In genomic region chr19:36115453-36116343, GRCh38 we compare ENCODE assay signal across 1 cellular context.
TF ChIP-seq lines count a peak whose summit lies in the region.

Gene TBCB (plus strand): TSS chr19:36115468. CDS start chr19:36115561, 93 bp downstream.

TF ChIP-seq in GM12878, 131 proteins besides CTCF, POLR2A, EP300 and RAD21 (continued from another document and continues in another):
- TF ChIP-seq CEBPZ (IDR thresholded peaks at IDR 0.05; ENCODE audit: low read depth, low read length) (no peak), SMC3 (IDR thresholded peaks at IDR 0.05; ENCODE audit: borderline replicate concordance, low read length) (no peak), MYB (IDR thresholded peaks at IDR 0.05; ENCODE audit: borderline replicate concordance, low read depth, low read length) (no peak), SRF (IDR thresholded peaks at IDR 0.05; ENCODE audit: low read depth in 2 of 2, low read length in 2 of 2) (0 out of 4 replicates have a peak, but pooled peaks of 1 of the 2 experiments have one; percentile 2), MEF2B (IDR thresholded peaks at IDR 0.05; ENCODE audit: partially characterized antibody, poor library complexity, severe bottlenecking) (peak; percentile 0), MTA2 (IDR thresholded peaks at IDR 0.05; ENCODE audit: low read depth) (no peak), NBN (IDR thresholded peaks at IDR 0.05) (no peak), YY1 (IDR thresholded peaks at IDR 0.05; ENCODE audit: low read depth, low read length) (peak; percentile 90), IKZF1 (conservative IDR thresholded peaks at IDR 0.05) (0 out of 2 replicates have a peak, but pooled peaks have one; percentile 34), ZNF207 (IDR thresholded peaks at IDR 0.05; ENCODE audit: borderline replicate concordance) (no peak; the same call in 1 of the 2 replicates), CEBPB (IDR thresholded peaks at IDR 0.05; ENCODE audit: borderline replicate concordance in 1 of 2, low read depth in 2 of 2, low read length in 2 of 2) (no peak), FOS (IDR thresholded peaks at IDR 0.05; ENCODE audit: borderline replicate concordance, extremely low read depth, insufficient read length) (no peak), BCL11A (IDR thresholded peaks at IDR 0.05; ENCODE audit: low read depth, low read length) (no peak), FOXM1 (IDR thresholded peaks at IDR 0.05; ENCODE audit: low read depth, low read length) (no peak), ZBTB40 (IDR thresholded peaks at IDR 0.05; ENCODE audit: borderline replicate concordance) (no peak), NFIC (IDR thresholded peaks at IDR 0.05; ENCODE audit: low read depth, low read length) (no peak), GATAD2B (conservative IDR thresholded peaks at IDR 0.05; ENCODE audit: low read depth) (no peak), EGR1 (IDR thresholded peaks at IDR 0.05; ENCODE audit: borderline replicate concordance in 1 of 2, low read depth in 2 of 2, low read length in 2 of 2) (0 out of 3 replicates have a peak, but pooled peaks of 1 of the 2 experiments have one; percentile 11), TCF3 (IDR thresholded peaks at IDR 0.05; ENCODE audit: borderline replicate concordance, insufficient read depth, low read depth, low read length) (0 out of 2 replicates have a peak, but pooled peaks have one; percentile 44), NR2F1 (conservative IDR thresholded peaks at IDR 0.05) (0 out of 2 replicates have a peak, but pooled peaks have one; percentile 24), GABPA (IDR thresholded peaks at IDR 0.05; ENCODE audit: low read depth) (no peak), ZNF274 (IDR thresholded peaks at IDR 0.05; ENCODE audit: insufficient read depth, insufficient read length) (no peak), EZH2 (IDR thresholded peaks at IDR 0.05; ENCODE audit: borderline replicate concordance, control insufficient read depth, low read depth, low read length) (no peak), ZNF217 (IDR thresholded peaks at IDR 0.05) (no peak), BHLHE40 (IDR thresholded peaks at IDR 0.05; ENCODE audit: borderline replicate concordance in 1 of 2, low read depth in 2 of 2, low read length in 1 of 2) (peak in 1 of 2 experiments; percentile 53; a peak in 2 of 4 replicates), MXI1 (IDR thresholded peaks at IDR 0.05; ENCODE audit: low read depth, low read length) (no peak; the same call in 1 of the 2 replicates), LARP7 (IDR thresholded peaks at IDR 0.05) (peak; percentile 8; the same call in 1 of the 2 replicates), BRCA1 (IDR thresholded peaks at IDR 0.05; ENCODE audit: low read depth, low read length) (no peak), CBFB (IDR thresholded peaks at IDR 0.05; ENCODE audit: low read depth) (no peak), PRDM15 (CRISPR knock-in tag; IDR thresholded peaks at IDR 0.05) (no peak), PAX5 (IDR thresholded peaks at IDR 0.05; ENCODE audit: borderline replicate concordance, low read depth, low read length) (peak; percentile 52; the same call in 1 of the 2 replicates), ASH2L (IDR thresholded peaks at IDR 0.05; ENCODE audit: borderline replicate concordance, low read depth) (no peak), DPF2 (IDR thresholded peaks at IDR 0.05) (no peak), NKRF (conservative IDR thresholded peaks at IDR 0.05) (peak; percentile 14), JUND (IDR thresholded peaks at IDR 0.05; ENCODE audit: low read depth, low read length) (no peak), PML (IDR thresholded peaks at IDR 0.05; ENCODE audit: low read length) (no peak), TBL1XR1 (IDR thresholded peaks at IDR 0.05; ENCODE audit: low read depth, low read length) (no peak), ZNF24 (IDR thresholded peaks at IDR 0.05) (no peak), TAF1 (IDR thresholded peaks at IDR 0.05; ENCODE audit: borderline replicate concordance, low read depth, low read length) (peak; percentile 84; the same call in 1 of the 2 replicates), TCF12 (IDR thresholded peaks at IDR 0.05; ENCODE audit: low read depth, low read length) (no peak), NFYA (IDR thresholded peaks at IDR 0.05; ENCODE audit: borderline replicate concordance, low read depth, low read length) (no peak), ZBTB11 (CRISPR knock-in tag; IDR thresholded peaks at IDR 0.05) (no peak), HDAC2 (IDR thresholded peaks at IDR 0.05) (no peak), TCF7 (IDR thresholded peaks at IDR 0.05; ENCODE audit: borderline replicate concordance) (no peak), SIN3A (IDR thresholded peaks at IDR 0.05; ENCODE audit: low read depth, low read length) (no peak), PKNOX1 (IDR thresholded peaks at IDR 0.05) (no peak), JUNB (IDR thresholded peaks at IDR 0.05) (no peak), STAT1 (conservative IDR thresholded peaks at IDR 0.05) (no peak)
